Comparison of ENCODE assay signal across 9 cellular contexts in the genomic region with DNA sequence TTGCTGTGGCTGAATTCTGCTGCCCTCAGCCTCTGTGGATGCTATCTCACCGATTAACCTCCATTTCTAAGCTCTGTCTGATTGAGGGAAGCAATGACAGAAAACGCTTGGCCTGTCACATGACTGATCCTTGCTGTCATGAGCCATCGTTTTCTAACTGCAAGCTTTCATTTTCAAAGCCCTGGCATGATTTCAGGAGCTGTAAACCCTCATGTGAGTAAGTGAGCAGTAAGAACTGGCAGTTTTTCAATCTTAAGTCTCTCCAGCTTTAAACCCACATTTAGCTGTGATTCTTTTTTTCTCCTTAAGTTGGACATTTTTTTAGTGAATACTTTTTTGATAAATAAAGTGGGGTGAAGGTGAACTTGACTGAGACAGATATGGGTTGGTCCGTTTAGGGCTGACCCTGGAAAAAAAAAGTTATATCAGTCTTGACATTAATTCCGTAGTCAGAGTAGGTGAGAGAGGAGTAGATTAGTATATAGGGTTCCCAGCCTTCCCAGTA.
DNase-seq lines count a peak whose midpoint lies in the region; ATAC-seq, FAIRE-seq and TF ChIP-seq lines count a peak whose summit lies in the region.
"Had no signal": no experiment of that assay in that cellular context is flagged by ENCODE, and none has a peak within 500 bp of the region (broad histone marks: within the 10 kb centered on the region; RNA-seq: fewer than 3 reads in every experiment).

No MANE protein-coding gene starts in this region.

- no peak overlapping the region for H3K4me2 ChIP-seq in keratinocyte (ENCODE audit: control insufficient read depth, extremely low read depth, insufficient read depth, low read depth, low read length)

- 33 to 41% methylated on average over 5 of the region's 5 CpGs for WGBS in testis, 2 donors

- DNase-seq in DMS 273 (lab: John Stamatoyannopoulos, UW; ENCODE audit: unreplicated experiment) (peak; percentile 26), DMS 273 treated with DMSO at 0.1 percent for 48 hours (lab: John Stamatoyannopoulos, UW) (no peak), astrocyte of the hippocampus (ENCODE audit: low read depth, low spot score) (peak; percentile 90), keratinocyte (ENCODE audit: low read depth, low spot score) (peak; percentile 33), testis (peak; percentile 73), hippocampal formation (lab: John Stamatoyannopoulos, UW) (no peak)
- DNase-seq in activated CD8-positive, alpha-beta memory T cell treated with anti-CD3 and anti-CD28 coated beads, Interleukin-2, amount 50 U/mL, for 4 hours = no peak

- H3K9me1 ChIP-seq in keratinocyte (ENCODE audit: control insufficient read depth, extremely low read depth, insufficient read depth, low read length) = no peaks in the 10 kb centered on the region

- dilution Hi-C loops in keratinocyte (cut with MboI; ENCODE audit: extremely low pct_ligation_motif_present, low sequenced_read_pairs) = no loop called here

- no peak overlapping the region for H3K4me3 ChIP-seq in keratinocyte (ENCODE audit: control insufficient read depth in 2 of 3, extremely low read depth in 1 of 3, insufficient read depth in 2 of 3, low read depth in 1 of 3, low read length in 3 of 3)
- H3K4me3 ChIP-seq in testis = no peak overlapping the region

- H3K27me3 ChIP-seq in keratinocyte (ENCODE audit: control insufficient read depth, extremely low read depth, insufficient read depth, low read length) = no peaks in the 10 kb centered on the region
- no peaks in the 10 kb centered on the region for H3K27me3 ChIP-seq in testis

- H3K27ac ChIP-seq in keratinocyte (ENCODE audit: control insufficient read depth, insufficient read depth, low read length) = no peak overlapping the region
- peak overlapping the region in 1 of 2 donors; percentile 15 for H3K27ac ChIP-seq in testis
- H3K27ac ChIP-seq: 22Rv1 had no signal

- no peak overlapping the region for H2AFZ ChIP-seq in keratinocyte (ENCODE audit: control insufficient read depth, low read length)

- no peaks in the 10 kb centered on the region for H3K79me2 ChIP-seq in keratinocyte (ENCODE audit: control insufficient read depth, insufficient read depth, low read length)

- intact Hi-C loops in testis (cut with DNase I; ENCODE audit: low total_unique reads) = no loop called here

- ATAC-seq in GM21786 (IDR thresholded peaks at IDR 0.05; ENCODE audit: unreplicated experiment) = no peak

- H3K9ac ChIP-seq in keratinocyte (ENCODE audit: control insufficient read depth, extremely low read depth, insufficient read depth, low read length) = no peak overlapping the region

- no peak for TF ChIP-seq CTCF in keratinocyte (optimal IDR thresholded peaks at IDR 0.05 in 1 of 3, IDR thresholded peaks at IDR 0.05 in 1 of 3, conservative IDR thresholded peaks at IDR 0.05 in 1 of 3; ENCODE audit: extremely low read depth in 1 of 3, insufficient read depth in 2 of 3, low read length in 3 of 3)
- TF ChIP-seq CTCF in testis (IDR thresholded peaks at IDR 0.05) = no peak

- FAIRE-seq in keratinocyte (lab: Jason Lieb, UNC) = peak; percentile 67

- TF ChIP-seq POLR2A in testis (IDR thresholded peaks at IDR 0.05) = no peak

- H3K4me1 ChIP-seq in keratinocyte (ENCODE audit: control insufficient read depth, extremely low read depth, insufficient read depth, low read length) (no peaks in the 10 kb centered on the region), testis (peaks cover 7% of the 10 kb centered on the region)

- H3K9me3 ChIP-seq in keratinocyte (ENCODE audit: control insufficient read depth, low read depth, low read length) (no peaks in the 10 kb centered on the region), testis (no peaks in the 10 kb centered on the region)

- H4K20me1 ChIP-seq in keratinocyte (ENCODE audit: control insufficient read depth, extremely low read depth, insufficient read depth, low read length) = no peaks in the 10 kb centered on the region

- H3K36me3 ChIP-seq in keratinocyte (ENCODE audit: control insufficient read depth in 2 of 2, extremely low read depth in 1 of 2, insufficient read depth in 2 of 2, low read length in 2 of 2) = peaks cover 0 to 1% of the 10 kb centered on the region in 2 experiments
- no peaks in the 10 kb centered on the region for H3K36me3 ChIP-seq in testis (ENCODE audit: low read depth, missing control alignments)

Comparison
In these comparisons a context has a peak if more than half of its experiments do, and no peak if none do; other contexts are left out.
1. DNase-seq: peak in DMS 273 (single experiment), astrocyte of the hippocampus (single experiment), keratinocyte (single experiment) and testis (single experiment); none in DMS 273 treated with DMSO at 0.1 percent for 48 hours (single experiment), hippocampal formation (0 of 2) and activated CD8-positive, alpha-beta memory T cell treated with anti-CD3 and anti-CD28 coated beads, Interleukin-2, amount 50 U/mL, for 4 hours (single experiment).